1 cellular context compared by ENCODE assay signal in the genomic region with DNA sequence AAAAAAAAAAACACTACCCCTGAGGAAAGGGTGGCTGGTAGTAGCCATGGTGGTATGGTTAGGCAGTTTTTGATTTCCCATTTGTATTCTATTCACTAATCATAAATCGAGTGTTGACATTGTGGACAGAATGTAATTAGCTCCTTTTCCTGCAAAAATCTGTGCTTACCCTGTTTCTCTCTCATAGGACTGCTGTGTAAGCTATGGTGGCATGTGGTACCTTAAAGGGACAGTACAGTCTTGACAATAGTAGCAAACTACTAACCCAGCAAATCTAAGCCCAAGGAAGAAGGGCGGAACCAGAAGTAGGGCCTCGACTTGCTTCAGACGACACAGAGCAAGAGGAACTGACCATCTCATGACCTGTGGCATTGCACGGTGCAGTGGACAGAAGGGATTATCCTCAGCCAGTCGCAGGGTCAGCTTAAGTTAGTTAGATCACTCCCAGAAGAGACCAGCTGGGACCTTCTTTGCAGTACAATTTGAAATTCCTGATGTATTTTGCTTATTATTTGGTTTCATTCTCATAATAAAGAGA.
A peak's percentile ranks its signal among the peaks of the same experiment; 100 is the strongest.
TF ChIP-seq lines count a peak whose summit lies in the region.

No MANE protein-coding gene starts in this region.

TF ChIP-seq in HepG2, 621 proteins besides CTCF, POLR2A, EP300 and RAD21:
- TF ChIP-seq MLLT10 (CRISPR knock-in tag; IDR thresholded peaks at IDR 0.05) (no peak), SMYD3 (CRISPR knock-in tag; IDR thresholded peaks at IDR 0.05) (no peak), ZNF17 (CRISPR knock-in tag; IDR thresholded peaks at IDR 0.05) (no peak), RBM22 (optimal IDR thresholded peaks at IDR 0.05; ENCODE audit: low read length) (peak; percentile 87), NR0B2 (CRISPR knock-in tag; IDR thresholded peaks at IDR 0.05) (no peak), GATA4 (IDR thresholded peaks at IDR 0.05; ENCODE audit: borderline replicate concordance, low read depth) (no peak), HNF4G (IDR thresholded peaks at IDR 0.05; ENCODE audit: borderline replicate concordance, low read depth, low read length) (no peak), HNF4G (CRISPR knock-in tag; IDR thresholded peaks at IDR 0.05; ENCODE audit: borderline replicate concordance, low read depth) (no peak), ZKSCAN5 (CRISPR knock-in tag; IDR thresholded peaks at IDR 0.05) (no peak), CBX5 (CRISPR knock-in tag; IDR thresholded peaks at IDR 0.05; ENCODE audit: borderline replicate concordance) (no peak)
- TF ChIP-seq, protein P1, sequence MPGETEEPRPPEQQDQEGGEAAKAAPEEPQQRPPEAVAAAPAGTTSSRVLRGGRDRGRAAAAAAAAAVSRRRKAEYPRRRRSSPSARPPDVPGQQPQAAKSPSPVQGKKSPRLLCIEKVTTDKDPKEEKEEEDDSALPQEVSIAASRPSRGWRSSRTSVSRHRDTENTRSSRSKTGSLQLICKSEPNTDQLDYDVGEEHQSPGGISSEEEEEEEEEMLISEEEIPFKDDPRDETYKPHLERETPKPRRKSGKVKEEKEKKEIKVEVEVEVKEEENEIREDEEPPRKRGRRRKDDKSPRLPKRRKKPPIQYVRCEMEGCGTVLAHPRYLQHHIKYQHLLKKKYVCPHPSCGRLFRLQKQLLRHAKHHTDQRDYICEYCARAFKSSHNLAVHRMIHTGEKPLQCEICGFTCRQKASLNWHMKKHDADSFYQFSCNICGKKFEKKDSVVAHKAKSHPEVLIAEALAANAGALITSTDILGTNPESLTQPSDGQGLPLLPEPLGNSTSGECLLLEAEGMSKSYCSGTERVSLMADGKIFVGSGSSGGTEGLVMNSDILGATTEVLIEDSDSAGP (CRISPR knock-in tag; IDR thresholded peaks at IDR 0.05; ENCODE audit: borderline replicate concordance) = peak; percentile 32; the same call in 1 of the 2 replicates
